Comparison of ENCODE assay signal across 21 cellular contexts in genomic region chr1:165895451-165895871, GRCh38.
DNase-seq lines count a peak whose midpoint lies in the region; ATAC-seq and TF ChIP-seq lines count a peak whose summit lies in the region.
"Had no signal": no experiment of that assay in that cellular context is flagged by ENCODE, and none has a peak within 500 bp of the region (broad histone marks: within the 10 kb centered on the region; RNA-seq: fewer than 3 reads in every experiment).

No MANE protein-coding gene starts in this region.

- no peaks in the 10 kb centered on the region for H3K27me3 Mint-ChIP-seq in MCF 10A (ENCODE audit: insufficient read depth, unreplicated experiment)
- H3K27me3 Mint-ChIP-seq: natural killer cell treated with Interleukin-12 subunit alpha and Interleukin-12 subunit beta and Interleukin-15 and Interleukin-18, amount 100 ng/mL, for 72 hours; stimulated activated naive CD8-positive, alpha-beta T cell treated with anti-CD3 and anti-CD28 coated beads, Interleukin-15, Interleukin-2, amounts not matched to agents 100 ng/mL and 50 ng/mL, for 24 hours; T-cell had no signal

- no peak overlapping the region for H3K4me3 Mint-ChIP-seq in MCF 10A (ENCODE audit: unreplicated experiment)
- H3K4me3 Mint-ChIP-seq: natural killer cell treated with Interleukin-12 subunit alpha and Interleukin-12 subunit beta and Interleukin-15 and Interleukin-18, amount 100 ng/mL, for 72 hours; stimulated activated naive CD8-positive, alpha-beta T cell treated with anti-CD3 and anti-CD28 coated beads, Interleukin-15, Interleukin-2, amounts not matched to agents 100 ng/mL and 50 ng/mL, for 24 hours; T-cell had no signal

- no peaks in the 10 kb centered on the region for H3K9me2 ChIP-seq in hepatocyte (replicated peaks; ENCODE audit: insufficient read depth)

- H3K4me2 ChIP-seq in hepatocyte, result no peak overlapping the region

- H3K4me1 ChIP-seq in heart right ventricle (peaks cover 11 to 83% (median 57%) of the 10 kb centered on the region in 9 donors), hepatocyte (ENCODE audit: insufficient read depth) (peaks cover 8% of the 10 kb centered on the region), tibial artery (peaks cover 4 to 51% (median 34%) of the 10 kb centered on the region in 4 donors), sigmoid colon (peaks cover 0 to 17% (median 14%) of the 10 kb centered on the region in 4 donors)

- no peak for TF ChIP-seq EP300 in sigmoid colon (IDR thresholded peaks at IDR 0.05)

- H3K27me3 ChIP-seq in heart right ventricle (no peaks in the 10 kb centered on the region), hepatocyte (no peaks in the 10 kb centered on the region), tibial artery (no peaks in the 10 kb centered on the region), sigmoid colon (no peaks in the 10 kb centered on the region)

- H3K4me3 ChIP-seq in heart right ventricle (no peak overlapping the region), hepatocyte (no peak overlapping the region), tibial artery (no peak overlapping the region), sigmoid colon (no peak overlapping the region)

- intact Hi-C loops in heart right ventricle (cut with DNase I) (loop anchor here in 3 of 10 donors (10.0 kb wide), 3 partner anchors 51 to 131 kb away; partner anchors contain the start of gene TMCO1 (in 1 of the 3)), Right ventricle myocardium inferior (cut with DNase I) (no loop called here), MCF 10A (cut with micrococcal nuclease) (loop anchor here (5.0 kb wide), 1 partner anchor 263 kb away; the partner anchor contains the start of gene MGST3), tibial artery (cut with DNase I; ENCODE audit: low total_unique reads) (loop anchor here (5.0 kb wide), 1 partner anchor 123 kb away; no protein-coding TSS in a partner anchor), sigmoid colon (cut with DNase I) (no loop called here)

- H3K27ac ChIP-seq in heart right ventricle (peak overlapping the region in 6 of 10 donors; percentile 23 to 84 (median 80)), hepatocyte (peak overlapping the region; percentile 34), tibial artery (peak overlapping the region; percentile 75 to 79), sigmoid colon (no peak overlapping the region)

- DNase-seq in heart right ventricle (no peak), Right ventricle myocardium inferior (ENCODE audit: missing footprints) (no peak), MCF 10A (ENCODE audit: unreplicated experiment) (no peak), hepatocyte (ENCODE audit: low spot score) (no peak), tibial artery (no peak), NCI-H2081 treated with DMSO at 0.1 percent for 48 hours (lab: John Stamatoyannopoulos, UW) (no peak), sigmoid colon (no peak)
- DNase-seq in activated naive CD4-positive, alpha-beta T cell treated with anti-CD3 and anti-CD28 coated beads, Interleukin-2, amount 50 U/mL, for 16 hours, result no peak
- DNase-seq: 8988T; activated CD4-positive, CD25-positive, alpha-beta regulatory T cell treated with anti-CD3 and anti-CD28 coated beads, Interleukin-2, amount 50 U/mL, for 72 hours; aorta; effector memory CD4-positive, alpha-beta T cell; H7; hippocampal formation; KG1; NCI-H1417 treated with DMSO at 0.1 percent for 48 hours; OCI-M1; T-cell had no signal

- TF ChIP-seq CTCF in heart right ventricle (IDR thresholded peaks at IDR 0.05) (no peak), MCF 10A (IDR thresholded peaks at IDR 0.05; ENCODE audit: unreplicated experiment) (no peak), hepatocyte (IDR thresholded peaks at IDR 0.05; ENCODE audit: poor library complexity) (no peak), tibial artery (IDR thresholded peaks at IDR 0.05) (no peak), sigmoid colon (IDR thresholded peaks at IDR 0.05) (no peak)

- H3K79me2 ChIP-seq in hepatocyte, result peaks cover 7% of the 10 kb centered on the region

- H3K9me3 Mint-ChIP-seq in MCF 10A (ENCODE audit: unreplicated experiment), result no peaks in the 10 kb centered on the region
- H3K9me3 Mint-ChIP-seq: natural killer cell treated with Interleukin-12 subunit alpha and Interleukin-12 subunit beta and Interleukin-15 and Interleukin-18, amount 100 ng/mL, for 72 hours; stimulated activated naive CD8-positive, alpha-beta T cell treated with anti-CD3 and anti-CD28 coated beads, Interleukin-15, Interleukin-2, amounts not matched to agents 100 ng/mL and 50 ng/mL, for 24 hours; T-cell had no signal

- no peaks in the 10 kb centered on the region for H4K20me1 ChIP-seq in hepatocyte (ENCODE audit: insufficient read depth, poor library complexity, severe bottlenecking)

- no peak overlapping the region for H2AFZ ChIP-seq in hepatocyte

- TF ChIP-seq POLR2A in sigmoid colon (IDR thresholded peaks at IDR 0.05), result no peak

- peak overlapping the region; percentile 60 for H3K27ac Mint-ChIP-seq in MCF 10A (ENCODE audit: low read depth, unreplicated experiment)
- H3K27ac Mint-ChIP-seq: natural killer cell treated with Interleukin-12 subunit alpha and Interleukin-12 subunit beta and Interleukin-15 and Interleukin-18, amount 100 ng/mL, for 72 hours; stimulated activated naive CD8-positive, alpha-beta T cell treated with anti-CD3 and anti-CD28 coated beads, Interleukin-15, Interleukin-2, amounts not matched to agents 100 ng/mL and 50 ng/mL, for 24 hours; T-cell had no signal

- no TSS peak for BruUV-seq in MCF 10A (replicated peaks; lab: Mats Ljungman, UMichigan)

- WGBS in heart right ventricle, 2 donors, result 55 to 64% methylated on average over 5 of the region's 5 CpGs
- WGBS in hepatocyte (ENCODE audit: low lambda C conversion rate, missing lambda C conversion rate), result 56% methylated on average over 5 of the region's 5 CpGs
- 66 to 78% methylated on average over 5 of the region's 5 CpGs for WGBS in sigmoid colon, 2 donors

- CTCF ChIA-PET in MCF 10A (lab: Yijun Ruan, JAX), result interaction anchor here (0.6 to 13.7 kb wide), 7 partner anchors 18 to 528 kb away, joined by 3 to 178 read pairs (median 4); partner anchors contain the start of gene ALDH9A1

- H3K36me3 Mint-ChIP-seq in MCF 10A (ENCODE audit: insufficient read depth, unreplicated experiment), result peaks cover 62% of the 10 kb centered on the region

- H3K36me3 ChIP-seq in heart right ventricle, result peaks cover 0 to 36% (median 0%) of the 10 kb centered on the region in 9 donors
- H3K36me3 ChIP-seq in hepatocyte (replicated peaks; ENCODE audit: insufficient read depth, low read depth), result no peaks in the 10 kb centered on the region
- H3K36me3 ChIP-seq in tibial artery, result peaks cover 0 to 29% (median 23%) of the 10 kb centered on the region in 3 donors
- H3K36me3 ChIP-seq in sigmoid colon, result peaks cover 0 to 25% (median 15%) of the 10 kb centered on the region in 4 donors

- ATAC-seq in heart right ventricle (peak in 1 of 8 donors; percentile 32), Right ventricle myocardium inferior (no peak)
- ATAC-seq: left lobe of liver; natural killer cell treated with Interleukin-12 subunit alpha and Interleukin-12 subunit beta and Interleukin-15 and Interleukin-18, amount 100 ng/mL, for 72 hours; T-cell had no signal

- peaks cover 65% of the 10 kb centered on the region for H3K4me1 Mint-ChIP-seq in MCF 10A (ENCODE audit: insufficient read depth, unreplicated experiment)

- POLR2A ChIA-PET in MCF 10A (lab: Yijun Ruan, JAX), result interaction anchor here (10.7 kb wide), 1 partner anchor 67 kb away, joined by 106 read pairs; the partner anchor contains the start of gene UCK2

- H3K9me3 ChIP-seq in heart right ventricle (no peaks in the 10 kb centered on the region), hepatocyte (ENCODE audit: low read depth) (no peaks in the 10 kb centered on the region), tibial artery (no peaks in the 10 kb centered on the region), sigmoid colon (no peaks in the 10 kb centered on the region)

Comparison
In these comparisons a context has a peak if more than half of its experiments do, and no peak if none do; other contexts are left out.
1. H3K27ac ChIP-seq: peak in heart right ventricle (6 of 10), hepatocyte (single experiment) and tibial artery (2 of 2); none in sigmoid colon (0 of 4).
2. intact Hi-C loops: an anchor here in MCF 10A (5.0 kb wide) and tibial artery (5.0 kb wide); none called in Right ventricle myocardium inferior and sigmoid colon.